10 cellular contexts compared by ENCODE assay signal in genomic region chr5:66959668-66960067, GRCh38.
DNase-seq lines count a peak whose midpoint lies in the region; TF ChIP-seq lines count a peak whose summit lies in the region.
"Had no signal": no experiment of that assay in that cellular context is flagged by ENCODE, and none has a peak within 500 bp of the region (broad histone marks: within the 10 kb centered on the region; RNA-seq: fewer than 3 reads in every experiment).

No MANE protein-coding gene starts in this region.

- no peak for TF ChIP-seq POLR2A in ovary (IDR thresholded peaks at IDR 0.05)
- no peak for TF ChIP-seq POLR2A in tibial nerve (IDR thresholded peaks at IDR 0.05)

- no peak overlapping the region for H3K4me3 ChIP-seq in PC-9
- peak overlapping the region; percentile 56 to 71 for H3K4me3 ChIP-seq in foreskin fibroblast (ENCODE audit: low read depth in 1 of 2, low read length in 2 of 2)
- peak overlapping the region; percentile 35 for H3K4me3 ChIP-seq in ovary
- peak overlapping the region in 1 of 4 donors; percentile 48 for H3K4me3 ChIP-seq in tibial nerve
- H3K4me3 ChIP-seq: colonic mucosa had no signal

- peaks cover 50% of the 10 kb centered on the region for H3K4me1 ChIP-seq in PC-9 (replicated peaks; ENCODE audit: insufficient read depth)
- peaks cover 11% of the 10 kb centered on the region for H3K4me1 ChIP-seq in ovary (ENCODE audit: insufficient read depth)
- H3K4me1 ChIP-seq in tibial nerve: peaks cover 0 to 18% (median 6%) of the 10 kb centered on the region in 4 donors
- H3K4me1 ChIP-seq: colonic mucosa had no signal

- TF ChIP-seq CTCF in PC-9 (conservative IDR thresholded peaks at IDR 0.05): no peak
- no peak for TF ChIP-seq CTCF in foreskin fibroblast (IDR thresholded peaks at IDR 0.05; ENCODE audit: low read depth, low read length)
- TF ChIP-seq CTCF in ovary (IDR thresholded peaks at IDR 0.05): no peak
- TF ChIP-seq CTCF in tibial nerve (IDR thresholded peaks at IDR 0.05): no peak

- H3K27me3 ChIP-seq in PC-9 (ENCODE audit: insufficient read depth, low read depth) (no peaks in the 10 kb centered on the region), ovary (no peaks in the 10 kb centered on the region), tibial nerve (no peaks in the 10 kb centered on the region)
- H3K27me3 ChIP-seq: colonic mucosa had no signal

- BruUV-seq in PC-9 (replicated peaks; lab: Mats Ljungman, UMichigan): no TSS peak

- H3K9me3 ChIP-seq in PC-9 (ENCODE audit: insufficient read depth, low read depth) (no peaks in the 10 kb centered on the region), ovary (no peaks in the 10 kb centered on the region), tibial nerve (no peaks in the 10 kb centered on the region)
- H3K9me3 ChIP-seq: colonic mucosa had no signal

- no peak for TF ChIP-seq EP300 in ovary (IDR thresholded peaks at IDR 0.05)
- TF ChIP-seq EP300 in tibial nerve (IDR thresholded peaks at IDR 0.05): no peak

- no peaks in the 10 kb centered on the region for H3K79me2 ChIP-seq in PC-9 (ENCODE audit: low read depth)

- no peaks in the 10 kb centered on the region for H4K20me1 ChIP-seq in PC-9 (ENCODE audit: insufficient read depth)

- peak overlapping the region; percentile 64 for H3K4me2 ChIP-seq in PC-9

- H3F3A ChIP-seq in PC-9 (ENCODE audit: insufficient read depth, low read depth): peaks cover 25% of the 10 kb centered on the region

- H3K9me2 ChIP-seq in PC-9 (ENCODE audit: insufficient read depth): no peaks in the 10 kb centered on the region

- peak overlapping the region; percentile 68 for H3K27ac ChIP-seq in PC-9
- H3K27ac ChIP-seq in ovary: no peak overlapping the region
- peak overlapping the region in 1 of 4 donors; percentile 44 for H3K27ac ChIP-seq in tibial nerve
- H3K27ac ChIP-seq: colonic mucosa had no signal

- WGBS in ovary, 3 donors: 22 to 30% (median 29%) methylated on average over 2 of the region's 2 CpGs
- WGBS in tibial nerve, 2 donors: 41 to 53% methylated on average over 2 of the region's 2 CpGs

- CTCF ChIA-PET in PC-9 (lab: Charles Lee): no interaction called here

- intact Hi-C loops in PC-9 (cut with micrococcal nuclease; ENCODE audit: unreplicated experiment) (no loop called here), ovary (cut with DNase I) (no loop called here)

- DNase-seq in EH (ENCODE audit: low read depth) (peak; percentile 44), PC-9 (peak in 1 of 2 experiments; percentile 72), foreskin fibroblast (peak; percentile 42 to 64), ovary (no peak), hepatic stellate cell (ENCODE audit: low spot score) (no peak), 8988T (no peak), tibial nerve (ENCODE audit: low spot score in 2 of 2) (no peak), NCI-H2196 treated with DMSO at 0.1 percent for 48 hours (lab: John Stamatoyannopoulos, UW; ENCODE audit: unreplicated experiment) (no peak)
- DNase-seq: colonic mucosa, NCI-H524 treated with DMSO at 0.1 percent for 48 hours had no signal

- POLR2A ChIA-PET in PC-9 (lab: Charles Lee; ENCODE audit: unreplicated experiment): interaction anchor here (0.6 kb wide), 1 partner anchor 884 kb away, joined by 4 read pairs; no protein-coding TSS in a partner anchor

- no peak overlapping the region for H2AFZ ChIP-seq in PC-9

- H3K36me3 ChIP-seq in PC-9 (ENCODE audit: low read depth): no peaks in the 10 kb centered on the region
- H3K36me3 ChIP-seq in ovary: no peaks in the 10 kb centered on the region
- no peaks in the 10 kb centered on the region for H3K36me3 ChIP-seq in tibial nerve
- H3K36me3 ChIP-seq: colonic mucosa had no signal

Comparison
In these comparisons a context has a peak if more than half of its experiments do, and no peak if none do; other contexts are left out.
1. DNase-seq: peak in EH (single experiment) and foreskin fibroblast (2 of 2); none in ovary (0 of 5), hepatic stellate cell (single experiment), 8988T (single experiment), tibial nerve (0 of 2) and NCI-H2196 treated with DMSO at 0.1 percent for 48 hours (single experiment).